3 cellular contexts compared by ENCODE assay signal in the genomic region with DNA sequence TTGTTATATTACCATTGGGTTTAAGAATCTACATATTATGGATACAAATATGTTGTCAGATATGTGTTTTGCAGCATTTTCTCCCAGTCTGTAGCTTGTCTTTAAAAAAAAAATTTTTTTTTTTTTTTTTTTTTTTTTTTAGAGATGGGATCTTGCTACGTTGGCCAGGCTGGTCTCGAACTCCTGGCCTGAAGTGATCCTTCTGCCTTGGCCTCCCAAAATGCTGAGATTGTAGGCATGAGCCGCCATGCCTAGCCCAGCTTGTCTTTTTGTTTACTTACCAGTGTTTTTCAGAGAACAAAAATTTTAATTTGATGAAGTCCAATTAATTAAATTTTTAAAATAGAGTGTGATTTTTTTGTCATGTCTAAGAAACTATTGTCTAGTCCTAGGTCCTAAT.
A peak's percentile ranks its signal among the peaks of the same experiment; 100 is the strongest.
TF ChIP-seq lines count a peak whose summit lies in the region.

No MANE protein-coding gene starts in this region.

TF ChIP-seq in HEK293, 187 proteins besides CTCF, POLR2A, EP300 and RAD21:
- 0 out of 2 replicates have a peak, but pooled peaks have one; percentile 40 for TF ChIP-seq ZNF121 (tag by site-specific recombination; IDR thresholded peaks at IDR 0.05)
- TF ChIP-seq BCL11A (tag by site-specific recombination; IDR thresholded peaks at IDR 0.05; ENCODE audit: low read depth): no peak

TF ChIP-seq in HEK293T, 16 proteins besides CTCF, POLR2A, EP300 and RAD21:
- TF ChIP-seq FOXK2 (IDR thresholded peaks at IDR 0.05): no peak
- TF ChIP-seq ZNF384 (IDR thresholded peaks at IDR 0.05): peak; percentile 51; the same call in 1 of the 2 replicates

TF ChIP-seq in K562, 482 proteins besides CTCF, POLR2A, EP300 and RAD21:
- TF ChIP-seq ZNF384 (IDR thresholded peaks at IDR 0.05; ENCODE audit: low read depth, low read length): peak; percentile 74
- TF ChIP-seq NBN (IDR thresholded peaks at IDR 0.05; ENCODE audit: low read depth): no peak
- TF ChIP-seq, protein P1, sequence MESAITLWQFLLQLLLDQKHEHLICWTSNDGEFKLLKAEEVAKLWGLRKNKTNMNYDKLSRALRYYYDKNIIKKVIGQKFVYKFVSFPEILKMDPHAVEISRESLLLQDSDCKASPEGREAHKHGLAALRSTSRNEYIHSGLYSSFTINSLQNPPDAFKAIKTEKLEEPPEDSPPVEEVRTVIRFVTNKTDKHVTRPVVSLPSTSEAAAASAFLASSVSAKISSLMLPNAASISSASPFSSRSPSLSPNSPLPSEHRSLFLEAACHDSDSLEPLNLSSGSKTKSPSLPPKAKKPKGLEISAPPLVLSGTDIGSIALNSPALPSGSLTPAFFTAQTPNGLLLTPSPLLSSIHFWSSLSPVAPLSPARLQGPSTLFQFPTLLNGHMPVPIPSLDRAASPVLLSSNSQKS (CRISPR knock-in tag; IDR thresholded peaks at IDR 0.05): no peak
- TF ChIP-seq ZNF121 (CRISPR knock-in tag; conservative IDR thresholded peaks at IDR 0.05): peak; percentile 89
- TF ChIP-seq RBM25 (IDR thresholded peaks at IDR 0.05; ENCODE audit: low read depth, low read length, severe bottlenecking): peak; percentile 2
- no peak for TF ChIP-seq ZNF444 (CRISPR knock-in tag; IDR thresholded peaks at IDR 0.05)
TF ChIP-seq in K562: peak in this region for 3.
